Comparison of ENCODE assay signal across 31 cellular contexts in genomic region chr14:33806905-33807304, GRCh38.
"Had no signal": no experiment of that assay in that cellular context is flagged by ENCODE, and none has a peak within 500 bp of the region (broad histone marks: within the 10 kb centered on the region; RNA-seq: fewer than 3 reads in every experiment).

No MANE protein-coding gene starts in this region.

- H3K9me3 Mint-ChIP-seq: nephron; neural progenitor cell; stimulated activated naive CD8-positive, alpha-beta T cell treated with anti-CD3 and anti-CD28 coated beads, Interleukin-15, amount 100 ng/mL, for 72 hours; type B pancreatic cell had no signal

- H3K27me3 ChIP-seq: neural progenitor cell, ovary, right lobe of liver, sigmoid colon, suprapubic skin, testis, tibial artery, transverse colon, uterus had no signal

- H3K9me3 ChIP-seq: ovary, psoas muscle, right lobe of liver, sigmoid colon, spleen, suprapubic skin, testis, tibial artery, transverse colon, upper lobe of right lung, uterus had no signal

- H3K4me3 ChIP-seq: neural progenitor cell, ovary, psoas muscle, right lobe of liver, sigmoid colon, smooth muscle cell, spleen, suprapubic skin, testis, tibial artery, transverse colon, upper lobe of right lung, uterus had no signal

- H3K36me3 Mint-ChIP-seq: natural killer cell; neural progenitor cell; stimulated activated memory B cell treated with anti-CD40 and anti-IgM and Interleukin-4, amounts not matched to agents 10 μg/mL and 1 μg/mL and 100 μg/mL, for 72 hours; type B pancreatic cell had no signal

- H3K4me1 Mint-ChIP-seq: natural killer cell; nephron; neural progenitor cell; stimulated activated memory B cell treated with anti-CD40 and anti-IgM and Interleukin-4, amounts not matched to agents 10 μg/mL and 1 μg/mL and 100 μg/mL, for 72 hours; stimulated activated naive CD8-positive, alpha-beta T cell treated with anti-CD3 and anti-CD28 coated beads, Interleukin-15, amount 100 ng/mL, for 72 hours had no signal

- H3K27me3 Mint-ChIP-seq: progenitor cell of endocrine pancreas; stimulated activated memory B cell treated with anti-CD40 and anti-IgM and Interleukin-4, amounts not matched to agents 10 μg/mL and 1 μg/mL and 100 μg/mL, for 72 hours had no signal

- H3K4me3 Mint-ChIP-seq: natural killer cell; nephron; neural progenitor cell; stimulated activated memory B cell treated with anti-CD40 and anti-IgM and Interleukin-4, amounts not matched to agents 10 μg/mL and 1 μg/mL and 100 μg/mL, for 72 hours; stimulated activated naive CD8-positive, alpha-beta T cell treated with anti-CD3 and anti-CD28 coated beads, Interleukin-15, amount 100 ng/mL, for 72 hours; type B pancreatic cell had no signal

- H3K36me3 ChIP-seq: neural progenitor cell, ovary, right lobe of liver, sigmoid colon, spleen, suprapubic skin, tibial artery, transverse colon, upper lobe of right lung, uterus had no signal

- H3K27ac Mint-ChIP-seq: natural killer cell; nephron; neural progenitor cell; progenitor cell of endocrine pancreas; stimulated activated memory B cell treated with anti-CD40 and anti-IgM and Interleukin-4, amounts not matched to agents 10 μg/mL and 1 μg/mL and 100 μg/mL, for 72 hours; stimulated activated naive CD8-positive, alpha-beta T cell treated with anti-CD3 and anti-CD28 coated beads, Interleukin-15, amount 100 ng/mL, for 72 hours; type B pancreatic cell had no signal

- H3K27ac ChIP-seq: neural progenitor cell, ovary, parathyroid adenoma, psoas muscle, right lobe of liver, sigmoid colon, spleen, suprapubic skin, testis, tibial artery, transverse colon, upper lobe of right lung, uterus had no signal

- DNase-seq: natural killer cell; occipital lobe; ovary; posterior cingulate gyrus; psoas muscle; right cardiac atrium; right lobe of liver; sigmoid colon; spleen; stimulated activated CD4-positive, alpha-beta T cell treated with anti-CD3 and anti-CD28 coated beads, Interleukin-12 subunit alpha, Interleukin-12 subunit beta, amount 100 ng/mL, for 4 hours; stimulated activated CD4-positive, alpha-beta T cell treated with anti-CD3 and anti-CD28 coated beads, Interleukin-1b, Interleukin-23, amount 100 ng/mL, for 48 hours; stimulated activated CD4-positive, alpha-beta T cell treated with anti-CD3 and anti-CD28 coated beads, Interleukin-4, amount 100 ng/mL, for 1 hour; stimulated activated CD4-positive, alpha-beta T cell treated with anti-CD3 and anti-CD28 coated beads, Interleukin-4, amount 100 ng/mL, for 4 hours; stimulated activated CD8-positive, alpha-beta memory T cell treated with anti-CD3 and anti-CD28 coated beads, Interleukin-4, amount 100 ng/mL, for 48 hours; stimulated activated naive CD4-positive, alpha-beta T cell; stimulated activated naive CD8-positive, alpha-beta T cell treated with anti-CD3 and anti-CD28 coated beads, Interleukin-15, amount 100 ng/mL, for 72 hours; stimulated activated naive CD8-positive, alpha-beta T cell treated with anti-CD3 and anti-CD28 coated beads, Interleukin-15, Interleukin-2, amounts not matched to agents 100 U/mL and 50 U/mL, for 24 hours; substantia nigra; testis; tibial artery; transverse colon; upper lobe of right lung; uterus had no signal

- H3K4me1 ChIP-seq: parathyroid adenoma, psoas muscle, right lobe of liver, sigmoid colon, spleen, suprapubic skin, testis, tibial artery, transverse colon, upper lobe of right lung, uterus had no signal

- ATAC-seq: natural killer cell; psoas muscle; right cardiac atrium; right lobe of liver; stimulated activated memory B cell treated with anti-CD40 and anti-IgM and Interleukin-4, amounts not matched to agents 10 μg/mL and 1 μg/mL and 100 μg/mL, for 72 hours; stimulated activated naive CD8-positive, alpha-beta T cell treated with anti-CD3 and anti-CD28 coated beads, Interleukin-15, amount 100 ng/mL, for 72 hours; stimulated activated naive CD8-positive, alpha-beta T cell treated with anti-CD3 and anti-CD28 coated beads, Interleukin-15, Interleukin-2, amounts not matched to agents 100 U/mL and 50 U/mL, for 24 hours; upper lobe of right lung had no signal
